Comparison of ENCODE assay signal across 8 cellular contexts in the genomic region with DNA sequence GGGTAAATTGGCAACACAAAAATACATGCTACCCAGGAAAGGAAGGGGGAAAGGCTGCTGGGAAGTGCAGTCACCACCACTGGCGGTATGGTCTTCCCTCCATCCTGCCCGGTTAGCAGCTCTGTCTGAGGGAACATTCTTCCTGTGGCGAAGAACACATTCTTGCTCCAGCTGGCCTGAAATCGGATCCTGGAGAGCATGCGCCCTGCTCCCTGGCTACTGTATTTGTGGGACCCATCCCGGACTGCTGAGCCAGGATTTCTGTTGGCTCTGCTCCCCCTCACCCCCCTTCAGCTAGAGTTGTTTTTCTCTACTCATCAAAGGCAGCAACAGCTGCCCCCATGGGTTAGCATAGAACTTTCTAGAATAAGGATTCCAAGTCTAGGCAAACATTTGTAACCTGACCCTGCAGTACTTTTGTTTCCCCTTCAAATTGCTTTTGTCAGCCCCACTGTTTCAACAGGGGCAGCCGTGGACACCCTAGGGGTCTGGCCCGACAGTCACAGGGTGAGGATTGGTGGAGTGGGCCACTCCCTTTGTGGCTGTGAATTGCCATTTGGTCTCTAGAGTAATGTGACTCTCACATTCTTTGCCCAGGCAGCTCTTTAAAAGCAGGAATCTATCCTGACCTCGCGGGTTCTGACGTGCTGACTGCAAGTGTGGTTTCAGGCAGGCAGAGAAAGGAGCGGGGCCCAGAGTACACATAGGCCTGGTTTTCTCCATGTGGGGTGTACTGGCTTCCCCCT.
DNase-seq lines count a peak whose midpoint lies in the region; ATAC-seq and TF ChIP-seq lines count a peak whose summit lies in the region.

No MANE protein-coding gene starts in this region.

- H3K79me2 ChIP-seq in GM23248 (ENCODE audit: insufficient read depth), result no peaks in the 10 kb centered on the region
- H3K79me2 ChIP-seq in OCI-LY1 (ENCODE audit: insufficient read depth, low read length), result no peaks in the 10 kb centered on the region
- H3K79me2 ChIP-seq in mammary epithelial cell (ENCODE audit: insufficient read depth, low read length), result no peaks in the 10 kb centered on the region

- H3K4me3 ChIP-seq in BLaER1 (no peak overlapping the region), GM23248 (peak overlapping the region; percentile 25; the same call in 1 of the 2 replicates), OCI-LY1 (ENCODE audit: low read depth, low read length, poor library complexity, severe bottlenecking) (no peak overlapping the region), mammary epithelial cell (replicated peaks in 1 of 3; ENCODE audit: insufficient read depth in 1 of 3, low read depth in 2 of 3, low read length in 3 of 3) (no peak overlapping the region)

- no peaks in the 10 kb centered on the region for H3K27me3 ChIP-seq in BLaER1
- H3K27me3 ChIP-seq in GM23248 (replicated peaks; ENCODE audit: insufficient read depth), result no peaks in the 10 kb centered on the region
- H3K27me3 ChIP-seq in OCI-LY1 (ENCODE audit: insufficient read depth, low read length), result no peaks in the 10 kb centered on the region
- no peaks in the 10 kb centered on the region for H3K27me3 ChIP-seq in mammary epithelial cell (ENCODE audit: insufficient read depth, low read length)

- no TSS peak for BruUV-seq in mammary epithelial cell (replicated peaks; lab: Mats Ljungman, UMichigan)

- H3K9me3 ChIP-seq in BLaER1 (no peaks in the 10 kb centered on the region; the same call in 1 of the 2 replicates), GM23248 (ENCODE audit: low read depth) (no peaks in the 10 kb centered on the region), OCI-LY1 (ENCODE audit: low read length) (no peaks in the 10 kb centered on the region), mammary epithelial cell (replicated peaks; ENCODE audit: insufficient read depth, low read length) (no peaks in the 10 kb centered on the region)

- H3F3A ChIP-seq in GM23248 (ENCODE audit: insufficient read depth) (peaks cover 45% of the 10 kb centered on the region), OCI-LY1 (ENCODE audit: insufficient read depth, low read length) (no peaks in the 10 kb centered on the region)

- TF ChIP-seq CTCF in OCI-LY1 (IDR thresholded peaks at IDR 0.05; ENCODE audit: low read length) (no peak), mammary epithelial cell (conservative IDR thresholded peaks at IDR 0.05 in 1 of 2, IDR thresholded peaks at IDR 0.05 in 1 of 2; ENCODE audit: extremely low read depth in 1 of 2, insufficient read depth in 1 of 2, low read depth in 1 of 2, low read length in 2 of 2) (no peak)

- H3K4me2 ChIP-seq in BLaER1 (peak overlapping the region; percentile 86), GM23248 (ENCODE audit: unreplicated experiment) (peak overlapping the region; percentile 83), OCI-LY1 (ENCODE audit: low read length) (no peak overlapping the region), mammary epithelial cell (ENCODE audit: insufficient read depth, low read depth, low read length) (no peak overlapping the region)

- H3K4me1 ChIP-seq in BLaER1 (peaks cover 88% of the 10 kb centered on the region), GM23248 (ENCODE audit: insufficient read depth) (peaks cover 55% of the 10 kb centered on the region), OCI-LY1 (ENCODE audit: insufficient read depth, low read length, severe bottlenecking) (peaks cover 69% of the 10 kb centered on the region), mammary epithelial cell (ENCODE audit: insufficient read depth, low read length) (peaks cover 45% of the 10 kb centered on the region)

- dilution Hi-C loops in mammary epithelial cell (cut with HindIII; ENCODE audit: low sequenced_read_pairs), result no loop called here

- H3K27ac ChIP-seq in BLaER1 (peak overlapping the region; percentile 79), GM23248 (peak overlapping the region; percentile 98), OCI-LY1 (ENCODE audit: low read depth, low read length, poor library complexity, severe bottlenecking) (peak overlapping the region; percentile 88), mammary epithelial cell (ENCODE audit: insufficient read depth, low read depth, low read length) (peak overlapping the region; percentile 64)

- 4 to 8% methylated on average over 12 of the region's 12 CpGs for WGBS in GM23248 (ENCODE audit: low coverage in 1 of 2, low lambda C conversion rate in 2 of 2, missing lambda C conversion rate in 2 of 2), 2 experiments
- 19% methylated on average over 12 of the region's 12 CpGs for WGBS in mammary epithelial cell (ENCODE audit: low coverage, missing lambda C conversion rate)

- DNase-seq in GM23248, result peak; percentile 91
- peak; percentile 80 for DNase-seq in mammary epithelial cell
- DNase-seq in islet precursor cell, result peak; percentile 90
- peak; percentile 97 for DNase-seq in smooth muscle cell of the brain vasculature (ENCODE audit: low read depth, low spot score)
- no peak for DNase-seq in HPDE6-E6E7 (ENCODE audit: extremely low spot score)

- H2AFZ ChIP-seq in GM23248 (peak overlapping the region; percentile 66), OCI-LY1 (ENCODE audit: low read length) (no peak overlapping the region), mammary epithelial cell (ENCODE audit: low read depth, low read length) (peak overlapping the region; percentile 78)

- intact Hi-C loops in mammary epithelial cell (cut with micrococcal nuclease), result no loop called here

- no peak for ATAC-seq in GM21619 (IDR thresholded peaks at IDR 0.05; ENCODE audit: unreplicated experiment)

- CTCF ChIA-PET in mammary epithelial cell (lab: Charles Lee; ENCODE audit: low non-redundant PET), result no interaction called here

- H4K20me1 ChIP-seq in BLaER1 (no peaks in the 10 kb centered on the region), GM23248 (ENCODE audit: insufficient read depth) (no peaks in the 10 kb centered on the region), OCI-LY1 (ENCODE audit: insufficient read depth, low read length) (no peaks in the 10 kb centered on the region), mammary epithelial cell (ENCODE audit: insufficient read depth, low read length) (no peaks in the 10 kb centered on the region)

- no peaks in the 10 kb centered on the region for H3K9me2 ChIP-seq in GM23248 (ENCODE audit: insufficient read depth)
- H3K9me2 ChIP-seq in OCI-LY1 (ENCODE audit: low read depth, low read length), result no peaks in the 10 kb centered on the region

- H3K36me3 ChIP-seq in BLaER1 (0 out of 2 replicates have a peak, but pooled peaks cover 4% of the 10 kb centered on the region), GM23248 (ENCODE audit: low read depth) (no peaks in the 10 kb centered on the region), OCI-LY1 (ENCODE audit: insufficient read depth, low read length) (no peaks in the 10 kb centered on the region), mammary epithelial cell (ENCODE audit: insufficient read depth, low read length) (no peaks in the 10 kb centered on the region)

- in situ Hi-C loops in GM23248 (cut with MboI) (loop anchor here (10.0 kb wide), 1 partner anchor 114 kb away; no protein-coding TSS in a partner anchor), mammary epithelial cell (cut with MboI; ENCODE audit: low sequenced_read_pairs in 2 of 2) (no loop called here)

- peak overlapping the region; percentile 61 for H3K9ac ChIP-seq in BLaER1
- peak overlapping the region; percentile 87 for H3K9ac ChIP-seq in GM23248
- peak overlapping the region; percentile 27; the same call in 1 of the 2 replicates for H3K9ac ChIP-seq in OCI-LY1 (ENCODE audit: low read length)
- H3K9ac ChIP-seq in mammary epithelial cell (ENCODE audit: insufficient read depth, low read length), result peak overlapping the region; percentile 52

Comparison
In these comparisons a context has a peak if more than half of its experiments do, and no peak if none do; other contexts are left out.
1. H3K4me2 ChIP-seq: peak in BLaER1 (single experiment) and GM23248 (single experiment); none in OCI-LY1 (single experiment) and mammary epithelial cell (single experiment).
2. H3K9ac ChIP-seq: peak in every context shown above with its lines; median percentile 87 in GM23248; 61 in BLaER1; 52 in mammary epithelial cell; 27 in OCI-LY1.
3. Peak in every context shown above with its lines, with median percentiles within 50 percentile points of each other: H3K27ac ChIP-seq.